In the genomic region with DNA sequence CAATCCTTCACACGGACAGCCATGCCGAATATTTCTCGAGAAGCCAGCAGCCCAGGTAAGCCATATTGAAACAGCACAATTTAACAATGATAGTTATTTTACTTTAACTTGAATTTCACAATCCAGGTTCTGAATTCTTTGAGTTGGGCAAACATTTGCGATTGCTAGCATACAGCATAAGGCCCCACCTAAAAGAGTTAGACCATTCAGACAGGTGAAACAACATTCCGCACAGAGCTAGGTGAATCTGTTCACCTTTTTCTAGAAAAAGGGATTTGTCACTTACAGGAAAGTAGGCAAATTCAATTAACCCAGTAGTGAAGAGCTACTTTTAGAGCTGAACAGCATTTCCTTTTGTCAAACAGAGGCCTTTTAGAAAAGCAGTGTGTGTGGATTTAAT, we compare ENCODE assay signal across 1 cellular context.
A peak's percentile ranks its signal among the peaks of the same experiment; 100 is the strongest.
TF ChIP-seq lines count a peak whose summit lies in the region.

No MANE protein-coding gene starts in this region.

TF ChIP-seq in HepG2, 621 proteins besides CTCF, POLR2A, EP300 and RAD21:
- peak; percentile 47 for TF ChIP-seq RBM22 (optimal IDR thresholded peaks at IDR 0.05; ENCODE audit: low read length)
- TF ChIP-seq, protein P1, sequence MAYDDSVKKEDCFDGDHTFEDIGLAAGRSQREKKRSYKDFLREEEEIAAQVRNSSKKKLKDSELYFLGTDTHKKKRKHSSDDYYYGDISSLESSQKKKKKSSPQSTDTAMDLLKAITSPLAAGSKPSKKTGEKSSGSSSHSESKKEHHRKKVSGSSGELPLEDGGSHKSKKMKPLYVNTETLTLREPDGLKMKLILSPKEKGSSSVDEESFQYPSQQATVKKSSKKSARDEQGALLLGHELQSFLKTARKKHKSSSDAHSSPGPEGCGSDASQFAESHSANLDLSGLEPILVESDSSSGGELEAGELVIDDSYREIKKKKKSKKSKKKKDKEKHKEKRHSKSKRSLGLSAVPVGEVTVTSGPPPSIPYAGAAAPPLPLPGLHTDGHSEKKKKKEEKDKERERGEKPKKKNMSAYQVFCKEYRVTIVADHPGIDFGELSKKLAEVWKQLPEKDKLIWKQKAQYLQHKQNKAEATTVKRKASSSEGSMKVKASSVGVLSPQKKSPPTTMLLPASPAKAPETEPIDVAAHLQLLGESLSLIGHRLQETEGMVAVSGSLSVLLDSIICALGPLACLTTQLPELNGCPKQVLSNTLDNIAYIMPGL (CRISPR knock-in tag; IDR thresholded peaks at IDR 0.05; ENCODE audit: borderline replicate concordance in 1 of 2, low read depth in 1 of 2): no peak
